ENCODE assay signal across 8 cellular contexts in the genomic region with DNA sequence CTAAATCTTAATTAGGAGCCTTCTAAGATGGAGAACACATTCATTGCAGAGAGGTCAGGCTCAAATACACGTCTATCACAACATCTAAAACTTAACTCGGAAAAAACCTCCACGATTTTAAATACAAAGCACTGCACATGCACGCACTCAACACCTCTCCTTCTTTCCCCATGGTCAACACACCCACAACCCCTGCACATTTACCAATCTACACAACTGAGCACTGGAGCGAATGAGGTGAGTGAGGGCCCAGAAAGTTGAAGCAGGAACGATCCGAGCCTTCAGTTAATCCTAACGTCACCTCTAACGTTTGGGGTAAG. TPM values are rescaled to one million over a fixed set of nuclear protein-coding genes. Genes with fewer than 3 reads are reported as not detected.
DNase-seq lines count a peak whose midpoint lies in the region; ATAC-seq and TF ChIP-seq lines count a peak whose summit lies in the region.

No MANE protein-coding gene starts in this region.

- ATAC-seq in left colon (peak; percentile 39), HG03521 (IDR thresholded peaks at IDR 0.05; ENCODE audit: unreplicated experiment) (no peak), HG03378 (IDR thresholded peaks at IDR 0.05; ENCODE audit: unreplicated experiment) (no peak)

- intact Hi-C loops in left colon (cut with DNase I, micrococcal nuclease): no loop called here
- intact Hi-C loops in thyroid gland (cut with DNase I): no loop called here

- H3K9ac ChIP-seq in adipocyte (ENCODE audit: low read length): peak overlapping the region; percentile 96

- peaks cover 30% of the 10 kb centered on the region for H3K4me1 Mint-ChIP-seq in activated CD4-positive, alpha-beta T cell treated with anti-CD3 and anti-CD28 coated beads, Interleukin-2, amount 10 ng/mL, durations not matched to agents 7 days and 5 days

- no peaks in the 10 kb centered on the region for H3K9me3 Mint-ChIP-seq in activated CD4-positive, alpha-beta T cell treated with anti-CD3 and anti-CD28 coated beads, Interleukin-2, amount 10 ng/mL, durations not matched to agents 7 days and 5 days

- H3K36me3 Mint-ChIP-seq in activated CD4-positive, alpha-beta T cell treated with anti-CD3 and anti-CD28 coated beads, Interleukin-2, amount 10 ng/mL, durations not matched to agents 7 days and 5 days (ENCODE audit: low read depth): peaks cover 8% of the 10 kb centered on the region

- no peaks in the 10 kb centered on the region for H3K27me3 Mint-ChIP-seq in activated CD4-positive, alpha-beta T cell treated with anti-CD3 and anti-CD28 coated beads, Interleukin-2, amount 10 ng/mL, durations not matched to agents 7 days and 5 days

- peaks cover 24% of the 10 kb centered on the region for H3K4me1 ChIP-seq in adipocyte (ENCODE audit: control insufficient read depth, insufficient read depth, low read length)
- H3K4me1 ChIP-seq in thyroid gland: peaks cover 9 to 12% of the 10 kb centered on the region in 2 donors

- peak overlapping the region; percentile 10 to 94 (median 93) for H3K27ac ChIP-seq in thyroid gland

- H3K27me3 ChIP-seq in adipocyte (replicated peaks; ENCODE audit: control insufficient read depth, insufficient read depth, low read length) (no peaks in the 10 kb centered on the region), thyroid gland (no peaks in the 10 kb centered on the region)

- DNase-seq in activated CD4-positive, alpha-beta T cell treated with anti-CD3 and anti-CD28 coated beads, Interleukin-2, amount 10 ng/mL, durations not matched to agents 7 days and 5 days: no peak
- no peak for DNase-seq in activated CD4-positive, alpha-beta T cell treated with anti-CD3 and anti-CD28 coated beads, Interleukin-2, amount 50 U/mL, for 48 hours
- no peak for DNase-seq in adipocyte (ENCODE audit: low read depth)
- DNase-seq in left colon: no peak
- DNase-seq in thyroid gland: no peak
- DNase-seq in NCI-H510A treated with DMSO at 0.1 percent for 48 hours (lab: John Stamatoyannopoulos, UW): no peak

- H3K4me3 ChIP-seq in adipocyte (ENCODE audit: low read length) (peak overlapping the region; percentile 97), thyroid gland (replicated peaks in 1 of 3) (peak overlapping the region; percentile 42 to 83 (median 60))

- CTCF ChIA-PET in activated CD4-positive, alpha-beta T cell treated with anti-CD3 and anti-CD28 coated beads, Interleukin-2, amount 10 ng/mL, durations not matched to agents 7 days and 5 days (lab: Charles Lee): interaction anchor here (0.6 to 1.4 kb wide), 2 partner anchors 16 to 36 kb away, joined by 3 read pairs; no protein-coding TSS in a partner anchor

- peak overlapping the region; percentile 93 for H3K4me3 Mint-ChIP-seq in activated CD4-positive, alpha-beta T cell treated with anti-CD3 and anti-CD28 coated beads, Interleukin-2, amount 10 ng/mL, durations not matched to agents 7 days and 5 days

- H3K36me3 ChIP-seq in adipocyte (ENCODE audit: control insufficient read depth, insufficient read depth, low read length, severe bottlenecking): peaks cover 13% of the 10 kb centered on the region
- H3K36me3 ChIP-seq in thyroid gland: no peaks in the 10 kb centered on the region

- no peak for TF ChIP-seq CTCF in thyroid gland (IDR thresholded peaks at IDR 0.05)

- 0 to 1% methylated on average over 9 of the region's 9 CpGs for WGBS in thyroid gland, 2 donors

- H3K9me3 ChIP-seq in adipocyte (ENCODE audit: control insufficient read depth, low read length) (no peaks in the 10 kb centered on the region), thyroid gland (no peaks in the 10 kb centered on the region)

- POLR2A ChIA-PET in activated CD4-positive, alpha-beta T cell treated with anti-CD3 and anti-CD28 coated beads, Interleukin-2, amount 10 ng/mL, durations not matched to agents 7 days and 5 days (lab: Charles Lee): interaction anchor here (0.6 kb wide), 1 partner anchor 598 kb away, joined by 3 read pairs; no protein-coding TSS in a partner anchor

- no peak for TF ChIP-seq POLR2A in thyroid gland (IDR thresholded peaks at IDR 0.05)

- peak overlapping the region; percentile 98 for H3K27ac Mint-ChIP-seq in activated CD4-positive, alpha-beta T cell treated with anti-CD3 and anti-CD28 coated beads, Interleukin-2, amount 10 ng/mL, durations not matched to agents 7 days and 5 days

RNA-seq across cellular contexts. Expression of gene NIPSNAP3A, which starts 0.3 kb away (rescaled TPM):
- 10 to 100 TPM; 20.8 to 22.4 TPM for total RNA-seq in activated CD4-positive, alpha-beta T cell treated with anti-CD3 and anti-CD28 coated beads, Interleukin-2, amount 10 ng/mL, durations not matched to agents 7 days and 5 days
- 10 to 100 TPM; 40.6 to 52.5 TPM for total RNA-seq in left colon
- total RNA-seq in thyroid gland: 10 to 100 TPM; 23.9 to 38.2 (median 28.8) TPM

RNA-seq across cellular contexts. Expression of gene NIPSNAP3B, which starts 16.7 kb away (rescaled TPM):
- under 1 TPM; 0.74 to 0.79 TPM for total RNA-seq in activated CD4-positive, alpha-beta T cell treated with anti-CD3 and anti-CD28 coated beads, Interleukin-2, amount 10 ng/mL, durations not matched to agents 7 days and 5 days
- 1 to 10 TPM in 1 of 2 donors, under 1 TPM in 1; 0.85 to 1.3 TPM for total RNA-seq in left colon
- 1 to 10 TPM; 2.4 to 5.2 (median 4.7) TPM for total RNA-seq in thyroid gland

RNA-seq across cellular contexts. Expression of gene OR13D1, which starts 52.9 kb away (rescaled TPM):
- not detected for total RNA-seq in activated CD4-positive, alpha-beta T cell treated with anti-CD3 and anti-CD28 coated beads, Interleukin-2, amount 10 ng/mL, durations not matched to agents 7 days and 5 days
- total RNA-seq in left colon (not detected), thyroid gland (not detected)
